Comparison of ENCODE assay signal across 20 cellular contexts in genomic region chr7:36820527-36821170, GRCh38.
DNase-seq lines count a peak whose midpoint lies in the region; ATAC-seq, FAIRE-seq and TF ChIP-seq lines count a peak whose summit lies in the region.
"Had no signal": no experiment of that assay in that cellular context is flagged by ENCODE, and none has a peak within 500 bp of the region (broad histone marks: within the 10 kb centered on the region; RNA-seq: fewer than 3 reads in every experiment).

No MANE protein-coding gene starts in this region.

- H3F3A ChIP-seq in GM23248 (ENCODE audit: insufficient read depth) = peaks cover 13% of the 10 kb centered on the region; the same call in 1 of the 2 replicates

- H3K27me3 ChIP-seq in GM23248 (replicated peaks; ENCODE audit: insufficient read depth) (no peaks in the 10 kb centered on the region), HepG2 (ENCODE audit: control insufficient read depth in 1 of 2, insufficient read depth in 2 of 2, low read length in 2 of 2) (no peaks in the 10 kb centered on the region), psoas muscle (ENCODE audit: insufficient read depth in 3 of 3, low read length in 2 of 3) (no peaks in the 10 kb centered on the region)
- H3K27me3 ChIP-seq: SJCRH30 had no signal

- H3K9me2 ChIP-seq in GM23248 (ENCODE audit: insufficient read depth) = no peaks in the 10 kb centered on the region

- in situ Hi-C loops in GM23248 (cut with MboI) (no loop called here), HepG2 (cut with HindIII; ENCODE audit: extremely low pct_ligation_motif_present, low pct_unique_long_range_greater_than_20kb) (no loop called here)

- TF ChIP-seq CTCF in HepG2 (CRISPR knock-in tag; IDR thresholded peaks at IDR 0.05) = no peak
- no peak for TF ChIP-seq CTCF in psoas muscle (IDR thresholded peaks at IDR 0.05)

- TF ChIP-seq RAD21 in HepG2 (CRISPR knock-in tag; IDR thresholded peaks at IDR 0.05) = no peak

- H3K4me3 ChIP-seq in GM23248 = no peak overlapping the region
- H3K4me3 ChIP-seq in HepG2 (replicated peaks in 1 of 3; ENCODE audit: insufficient read depth in 1 of 3, low read depth in 2 of 3, low read length in 3 of 3) = no peak overlapping the region
- no peak overlapping the region for H3K4me3 ChIP-seq in psoas muscle
- H3K4me3 ChIP-seq: SJCRH30 had no signal

- no peak for FAIRE-seq in HepG2 (lab: Jason Lieb, UNC)

- H2AFZ ChIP-seq in GM23248 = no peak overlapping the region
- no peak overlapping the region for H2AFZ ChIP-seq in HepG2 (ENCODE audit: low read length)

- BruUV-seq in HepG2 (replicated peaks; lab: Mats Ljungman, UMichigan) = no TSS peak

- H3K9me3 ChIP-seq in GM23248 (ENCODE audit: low read depth) (no peaks in the 10 kb centered on the region), HepG2 (ENCODE audit: low read length) (no peaks in the 10 kb centered on the region), psoas muscle (no peaks in the 10 kb centered on the region)
- H3K9me3 ChIP-seq: SJCRH30 had no signal

- H3K4me2 ChIP-seq in GM23248 (ENCODE audit: unreplicated experiment) (no peak overlapping the region), HepG2 (ENCODE audit: low read depth, low read length) (no peak overlapping the region)

- no peak for ATAC-seq in HepG2
- ATAC-seq in psoas muscle = no peak

- TF ChIP-seq EP300 in HepG2 (IDR thresholded peaks at IDR 0.05; ENCODE audit: low read depth in 2 of 2, low read length in 2 of 2) (no peak), HepG2 (CRISPR knock-in tag; IDR thresholded peaks at IDR 0.05; ENCODE audit: borderline replicate concordance) (no peak)

- CTCF ChIA-PET in HepG2 (lab: Yijun Ruan, JAX; ENCODE audit: low intra/inter-chr PET ratio, low total read pairs) = no interaction called here

- no peaks in the 10 kb centered on the region for H3K79me2 ChIP-seq in GM23248 (ENCODE audit: insufficient read depth)
- H3K79me2 ChIP-seq in HepG2 (ENCODE audit: insufficient read depth, low read length) = no peaks in the 10 kb centered on the region

- POLR2A ChIA-PET in HepG2 (lab: Yijun Ruan, JAX) = no interaction called here

- H4K20me1 ChIP-seq in GM23248 (ENCODE audit: insufficient read depth) (no peaks in the 10 kb centered on the region), HepG2 (ENCODE audit: insufficient read depth, low read length) (no peaks in the 10 kb centered on the region)

- H3K9ac ChIP-seq in GM23248 = no peak overlapping the region
- no peak overlapping the region for H3K9ac ChIP-seq in HepG2 (ENCODE audit: insufficient read depth, low read depth, low read length)

- intact Hi-C loops in HepG2 (cut with micrococcal nuclease; ENCODE audit: unreplicated experiment) = no loop called here
- intact Hi-C loops in psoas muscle (cut with DNase I) = no loop called here

- DNase-seq in GM23248 (peak; percentile 47), M059J (ENCODE audit: low read depth) (peak; percentile 56), epithelial cell of prostate (ENCODE audit: low read depth, low spot score) (peak; percentile 49), HepG2 (ENCODE audit: low spot score) (no peak), GOT3 (lab: John Stamatoyannopoulos, UW) (no peak), NCI-H1092 treated with DMSO at 0.1 percent for 48 hours (lab: John Stamatoyannopoulos, UW) (no peak), psoas muscle (no peak)
- DNase-seq: activated CD8-positive, alpha-beta memory T cell treated with anti-CD3 and anti-CD28 coated beads, Interleukin-2, amount 50 U/mL, for 48 hours; activated naive CD4-positive, alpha-beta T cell; Calu3; erythroblast; H7; islet precursor cell; KG1; NCI-H1105; NCI-H774; nephron progenitor cell; SJCRH30; stimulated activated CD4-positive, alpha-beta T cell treated with anti-CD3 and anti-CD28 coated beads, Interleukin-12 subunit alpha, Interleukin-12 subunit beta, amount 100 ng/mL, for 4 hours had no signal

- H3K36me3 ChIP-seq in GM23248 (ENCODE audit: low read depth) (no peaks in the 10 kb centered on the region), HepG2 (replicated peaks in 1 of 2; ENCODE audit: control insufficient read depth in 1 of 2, insufficient read depth in 2 of 2, low read length in 2 of 2) (no peaks in the 10 kb centered on the region), psoas muscle (ENCODE audit: insufficient read depth in 1 of 2, low read depth in 1 of 2) (no peaks in the 10 kb centered on the region)
- H3K36me3 ChIP-seq: SJCRH30 had no signal

- no peak for TF ChIP-seq POLR2A in HepG2 (IDR thresholded peaks at IDR 0.05; ENCODE audit: insufficient read depth in 1 of 2, low read depth in 2 of 2, low read length in 2 of 2)

- H3K27ac ChIP-seq in GM23248 = no peak overlapping the region
- no peak overlapping the region for H3K27ac ChIP-seq in epithelial cell of prostate
- H3K27ac ChIP-seq in HepG2 (ENCODE audit: extremely low read length, insufficient read depth, low read length) = no peak overlapping the region
- no peak overlapping the region for H3K27ac ChIP-seq in psoas muscle
- H3K27ac ChIP-seq: HL-60, SJCRH30 had no signal

- H3K4me1 ChIP-seq in GM23248 (ENCODE audit: insufficient read depth) (no peaks in the 10 kb centered on the region), HepG2 (ENCODE audit: insufficient read depth, low read length) (no peaks in the 10 kb centered on the region), psoas muscle (no peaks in the 10 kb centered on the region)

TF ChIP-seq in HepG2, 621 proteins besides CTCF, POLR2A, EP300 and RAD21:
- TF ChIP-seq SIN3B (IDR thresholded peaks at IDR 0.05; ENCODE audit: low read length) (no peak), CEBPB (IDR thresholded peaks at IDR 0.05; ENCODE audit: borderline replicate concordance, low read depth, low read length) (peak; percentile 59; the same call in 1 of the 2 replicates)

Comparison
In these comparisons a context has a peak if more than half of its experiments do, and no peak if none do; other contexts are left out.
1. DNase-seq: peak in GM23248 (single experiment), M059J (single experiment) and epithelial cell of prostate (single experiment); none in HepG2 (single experiment), GOT3 (single experiment), NCI-H1092 treated with DMSO at 0.1 percent for 48 hours (single experiment) and psoas muscle (0 of 2).